36 cellular contexts compared by ENCODE assay signal in the genomic region with DNA sequence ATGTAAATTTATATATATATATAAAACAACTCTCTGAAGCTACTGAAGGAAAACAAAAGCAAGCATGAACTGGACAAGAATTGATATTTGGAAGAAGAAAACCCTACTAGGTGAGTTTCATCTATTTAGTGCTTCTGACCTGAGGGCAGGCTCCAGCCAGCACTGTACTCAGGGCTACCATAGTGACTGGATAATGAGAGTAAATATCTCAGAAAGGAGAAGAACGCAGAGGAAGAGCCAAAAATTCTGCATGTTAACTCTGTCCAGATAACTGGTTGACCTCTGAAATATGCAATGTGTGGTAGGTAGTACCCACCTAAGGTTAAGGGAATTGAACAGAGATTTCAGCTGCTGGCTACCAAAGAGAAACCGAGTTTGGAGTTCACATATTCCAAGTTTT. TPM values are rescaled to one million over a fixed set of nuclear protein-coding genes. Genes with fewer than 3 reads are reported as not detected.
A peak's percentile ranks its signal among the peaks of the same experiment; 100 is the strongest.
DNase-seq lines count a peak whose midpoint lies in the region; ATAC-seq, FAIRE-seq and TF ChIP-seq lines count a peak whose summit lies in the region.
"Had no signal": no experiment of that assay in that cellular context is flagged by ENCODE, and none has a peak within 500 bp of the region (broad histone marks: within the 10 kb centered on the region; RNA-seq: fewer than 3 reads in every experiment).

No MANE protein-coding gene starts in this region.

- no peaks in the 10 kb centered on the region for H3K79me1 ChIP-seq in IMR-90 (ENCODE audit: low read depth in 1 of 2, low read length in 2 of 2)

- H3K4me1 ChIP-seq in right lobe of liver (peaks cover 0 to 11% (median 0%) of the 10 kb centered on the region in 4 donors), HepG2 (ENCODE audit: insufficient read depth, low read length) (peaks cover 10% of the 10 kb centered on the region), IMR-90 (ENCODE audit: control insufficient read depth, insufficient read depth, low read length) (peaks cover 2% of the 10 kb centered on the region), OCI-LY7 (ENCODE audit: insufficient read depth, low read length, poor library complexity, severe bottlenecking) (no peaks in the 10 kb centered on the region)
- H3K4me1 ChIP-seq: BE2C had no signal

- no peak overlapping the region for H2BK120ac ChIP-seq in IMR-90 (ENCODE audit: low read depth, low read length)

- H3K18ac ChIP-seq in IMR-90 (ENCODE audit: low read depth, low read length) = no peak overlapping the region

- no peak overlapping the region for H4K8ac ChIP-seq in IMR-90 (ENCODE audit: low read depth in 2 of 2, low read length in 2 of 2)

- H3K79me2 ChIP-seq in HepG2 (ENCODE audit: insufficient read depth, low read length) = no peaks in the 10 kb centered on the region
- H3K79me2 ChIP-seq in OCI-LY7 (ENCODE audit: insufficient read depth, low read depth, low read length) = no peaks in the 10 kb centered on the region

- BruUV-seq in HepG2 (replicated peaks; lab: Mats Ljungman, UMichigan) (no TSS peak), IMR-90 (replicated peaks; lab: Mats Ljungman, UMichigan) (no TSS peak), OCI-LY7 (replicated peaks; lab: Mats Ljungman, UMichigan) (no TSS peak)

- TF ChIP-seq POLR2A in right lobe of liver (IDR thresholded peaks at IDR 0.05) (no peak), HepG2 (IDR thresholded peaks at IDR 0.05; ENCODE audit: insufficient read depth in 1 of 2, low read depth in 2 of 2, low read length in 2 of 2) (no peak), IMR-90 (IDR thresholded peaks at IDR 0.05; ENCODE audit: low read depth, low read length) (no peak)

- TF ChIP-seq EP300 in HepG2 (IDR thresholded peaks at IDR 0.05; ENCODE audit: low read depth in 2 of 2, low read length in 2 of 2) (no peak), HepG2 (CRISPR knock-in tag; IDR thresholded peaks at IDR 0.05; ENCODE audit: borderline replicate concordance) (no peak)

- no peak overlapping the region for H3K23ac ChIP-seq in IMR-90 (ENCODE audit: low read depth, low read length)

- TF ChIP-seq RAD21 in HepG2 (CRISPR knock-in tag; IDR thresholded peaks at IDR 0.05) = no peak
- TF ChIP-seq RAD21 in IMR-90 (IDR thresholded peaks at IDR 0.05; ENCODE audit: low read length) = no peak

- POLR2A ChIA-PET in HepG2 (lab: Yijun Ruan, JAX) = no interaction called here
- POLR2A ChIA-PET in IMR-90 (lab: Charles Lee; ENCODE audit: unreplicated experiment) = no interaction called here
- POLR2A ChIA-PET in OCI-LY7 (lab: Charles Lee) = no interaction called here

- H2AFZ ChIP-seq in HepG2 (ENCODE audit: low read length) (no peak overlapping the region), IMR-90 (replicated peaks; ENCODE audit: low read length, poor library complexity) (no peak overlapping the region), OCI-LY7 (ENCODE audit: low read length) (0 out of 2 replicates have a peak overlapping the region, but pooled peaks have one; percentile 20)

- no peak overlapping the region for H3K56ac ChIP-seq in IMR-90 (ENCODE audit: extremely low read depth, insufficient read depth, low read length)

- H2BK5ac ChIP-seq in IMR-90 (ENCODE audit: low read depth, low read length, poor library complexity, severe bottlenecking) = no peak overlapping the region

- H3K9me2 ChIP-seq in OCI-LY7 (ENCODE audit: insufficient read depth, low read length) = no peaks in the 10 kb centered on the region

- H3K14ac ChIP-seq in IMR-90 (replicated peaks; ENCODE audit: low read depth, low read length) = no peak overlapping the region

- TF ChIP-seq CTCF in right lobe of liver (IDR thresholded peaks at IDR 0.05) (no peak), HepG2 (CRISPR knock-in tag; IDR thresholded peaks at IDR 0.05) (no peak), IMR-90 (conservative IDR thresholded peaks at IDR 0.05; ENCODE audit: low read depth, low read length) (no peak), OCI-LY7 (conservative IDR thresholded peaks at IDR 0.05; ENCODE audit: low read length) (no peak)

- no peak overlapping the region for H4K5ac ChIP-seq in IMR-90 (ENCODE audit: low read depth, low read length)

- H3K9ac ChIP-seq in HepG2 (ENCODE audit: insufficient read depth, low read depth, low read length) = no peak overlapping the region
- H3K9ac ChIP-seq in IMR-90 (ENCODE audit: low read depth, low read length) = no peak overlapping the region
- H3K9ac ChIP-seq: BLaER1; BLaER1 treated with 17β-estradiol and CSF1 and Interleukin-3, amounts not matched to agents 10 nM and 100 nM had no signal

- H3K4me2 ChIP-seq in HepG2 (ENCODE audit: low read depth, low read length) (no peak overlapping the region), IMR-90 (ENCODE audit: low read depth, low read length) (no peak overlapping the region), OCI-LY7 (ENCODE audit: low read length) (no peak overlapping the region)
- H3K4me2 ChIP-seq: A549; BLaER1; BLaER1 treated with 17β-estradiol and CSF1 and Interleukin-3, amounts not matched to agents 10 nM and 100 nM had no signal

- CTCF ChIA-PET in HepG2 (lab: Yijun Ruan, JAX; ENCODE audit: low intra/inter-chr PET ratio, low total read pairs) = no interaction called here
- CTCF ChIA-PET in IMR-90 (lab: Yijun Ruan, JAX) = interaction anchor here (1.7 kb wide), 1 partner anchor 8 kb away, joined by 3 read pairs; no protein-coding TSS in a partner anchor
- CTCF ChIA-PET in OCI-LY7 (lab: Charles Lee; ENCODE audit: unreplicated experiment) = no interaction called here

- in situ Hi-C loops in HepG2 (cut with HindIII; ENCODE audit: extremely low pct_ligation_motif_present, low pct_unique_long_range_greater_than_20kb) (no loop called here), IMR-90 (cut with MboI; ENCODE audit: low sequenced_read_pairs) (no loop called here)

- H3K4me3 ChIP-seq in right lobe of liver (no peak overlapping the region), HepG2 (replicated peaks in 1 of 3; ENCODE audit: insufficient read depth in 1 of 3, low read depth in 2 of 3, low read length in 3 of 3) (no peak overlapping the region), IMR-90 (ENCODE audit: insufficient read depth, low read depth, low read length) (no peak overlapping the region), OCI-LY7 (ENCODE audit: low read depth, low read length, poor library complexity, severe bottlenecking) (no peak overlapping the region)
- H3K4me3 ChIP-seq: A549, BLaER1 had no signal

- H3K27me3 ChIP-seq in right lobe of liver = no peaks in the 10 kb centered on the region
- no peaks in the 10 kb centered on the region for H3K27me3 ChIP-seq in HepG2 (ENCODE audit: control insufficient read depth in 1 of 2, insufficient read depth in 2 of 2, low read length in 2 of 2)
- no peaks in the 10 kb centered on the region for H3K27me3 ChIP-seq in IMR-90 (ENCODE audit: control insufficient read depth, insufficient read depth, low read length)
- H3K27me3 ChIP-seq: BE2C; BLaER1; BLaER1 treated with 17β-estradiol and CSF1 and Interleukin-3, amounts not matched to agents 10 nM and 100 nM had no signal

- H3K4ac ChIP-seq in IMR-90 (ENCODE audit: low read depth, low read length) = no peak overlapping the region

- dilution Hi-C loops in IMR-90 (cut with HindIII; ENCODE audit: low sequenced_read_pairs, unreplicated experiment) = no loop called here

- 0 out of 3 replicates have a peak overlapping the region, but pooled peaks have one; percentile 3 for H2BK15ac ChIP-seq in IMR-90 (ENCODE audit: low read depth, low read length)

- no peaks in the 10 kb centered on the region for H3K9me3 ChIP-seq in right lobe of liver
- peaks cover 12% of the 10 kb centered on the region for H3K9me3 ChIP-seq in HepG2 (ENCODE audit: low read length)
- H3K9me3 ChIP-seq in IMR-90 (ENCODE audit: control insufficient read depth, insufficient read depth, low read length) = peaks cover 2% of the 10 kb centered on the region
- no peaks in the 10 kb centered on the region for H3K9me3 ChIP-seq in OCI-LY7 (ENCODE audit: low read length)
- H3K9me3 ChIP-seq: BE2C, Caco-2 had no signal

- no peak overlapping the region for H2AK9ac ChIP-seq in IMR-90 (replicated peaks; ENCODE audit: low read depth, low read length, poor library complexity)

- H2BK20ac ChIP-seq in IMR-90 (ENCODE audit: low read depth, low read length) = no peak overlapping the region

- H3K36me3 ChIP-seq in right lobe of liver = no peaks in the 10 kb centered on the region
- no peaks in the 10 kb centered on the region for H3K36me3 ChIP-seq in HepG2 (replicated peaks in 1 of 2; ENCODE audit: control insufficient read depth in 1 of 2, insufficient read depth in 2 of 2, low read length in 2 of 2)
- H3K36me3 ChIP-seq in IMR-90 (ENCODE audit: control insufficient read depth, insufficient read depth, low read length) = no peaks in the 10 kb centered on the region
- no peaks in the 10 kb centered on the region for H3K36me3 ChIP-seq in OCI-LY7 (ENCODE audit: insufficient read depth, low read length)
- H3K36me3 ChIP-seq: BE2C had no signal

- ATAC-seq in right lobe of liver = peak; percentile 40 to 83 (median 76)
- no peak for ATAC-seq in HepG2
- no peak for ATAC-seq in IMR-90 (ENCODE audit: low read depth)
- ATAC-seq in left lobe of liver = peak; percentile 81
- no peak for ATAC-seq in HG02759 (IDR thresholded peaks at IDR 0.05; ENCODE audit: unreplicated experiment)
- ATAC-seq: A549; CD8-positive, alpha-beta T cell had no signal

- H3K9me1 ChIP-seq in IMR-90 (ENCODE audit: insufficient read depth, low read length) = peaks cover under 1% of the 10 kb centered on the region

- intact Hi-C loops in right lobe of liver (cut with DNase I) (no loop called here), HepG2 (cut with micrococcal nuclease; ENCODE audit: unreplicated experiment) (no loop called here), IMR-90 (cut with micrococcal nuclease) (no loop called here), OCI-LY7 (cut with micrococcal nuclease; ENCODE audit: unreplicated experiment) (no loop called here)

- H4K20me1 ChIP-seq in HepG2 (ENCODE audit: insufficient read depth, low read length) = no peaks in the 10 kb centered on the region
- H4K20me1 ChIP-seq in IMR-90 (ENCODE audit: insufficient read depth, low read length) = no peaks in the 10 kb centered on the region
- no peaks in the 10 kb centered on the region for H4K20me1 ChIP-seq in OCI-LY7 (ENCODE audit: insufficient read depth, low read length)
- H4K20me1 ChIP-seq: BLaER1; BLaER1 treated with 17β-estradiol and CSF1 and Interleukin-3, amounts not matched to agents 10 nM and 100 nM had no signal

- DNase-seq in right lobe of liver (no peak), HepG2 (ENCODE audit: low spot score) (no peak), IMR-90 (no peak), OCI-LY7 (ENCODE audit: low spot score) (no peak), left lobe of liver (ENCODE audit: low spot score) (no peak), midbrain (lab: John Stamatoyannopoulos, UW) (no peak), NCI-H146 (lab: John Stamatoyannopoulos, UW) (no peak)
- DNase-seq: 8988T; ACHN; AML-193; BE2C; C1 segment of cervical spinal cord; Caco-2; Calu3; CD4-positive, alpha-beta memory T cell; CD4-positive, alpha-beta T cell; CD4-positive, CD25-positive, alpha-beta regulatory T cell; CD8-positive, alpha-beta memory T cell; CD8-positive, alpha-beta T cell; COR-L47; DMS 273 treated with DMSO at 0.1 percent for 48 hours; DMS153; DMS53; DMS79; DMS79 treated with DMSO at 0.1 percent for 48 hours; DND-41; EL had no signal

- no peak overlapping the region; the same call in 1 of the 2 replicates for H4K91ac ChIP-seq in IMR-90 (ENCODE audit: insufficient read depth, low read depth, low read length)

- H2AK5ac ChIP-seq in IMR-90 (ENCODE audit: low read depth, low read length) = no peak overlapping the region

- H3K27ac ChIP-seq in right lobe of liver (no peak overlapping the region), HepG2 (ENCODE audit: extremely low read length, insufficient read depth, low read length) (no peak overlapping the region), IMR-90 (ENCODE audit: insufficient read depth, low read length) (no peak overlapping the region), OCI-LY7 (ENCODE audit: low read depth, low read length, poor library complexity, severe bottlenecking) (no peak overlapping the region)
- H3K27ac ChIP-seq: 22Rv1, A549, BLaER1, C4-2B had no signal

- 8% methylated on average over 2 of the region's 2 CpGs for WGBS in right lobe of liver (ENCODE audit: insufficient coverage, low coverage, low lambda C conversion rate, missing lambda C conversion rate)
- WGBS in HepG2 (ENCODE audit: low lambda C conversion rate) = 67% methylated on average over 2 of the region's 2 CpGs
- no CpG with 5 or more reads among the region's 2 CpGs for WGBS in IMR-90 (ENCODE audit: extremely low coverage in 2 of 2, insufficient read length in 1 of 2), 2 experiments

- FAIRE-seq in HepG2 (lab: Jason Lieb, UNC) = no peak
- FAIRE-seq: A204.1, A549, D721Med had no signal

RNA-seq across cellular contexts. Expression of a gene that starts 41.4 kb away (rescaled TPM):
- total RNA-seq in right lobe of liver (10 to 100 TPM in 5 of 6 experiments, 1 to 10 TPM in 1; 3.4 to 82.9 (median 54.3) TPM), HepG2 (2016; rRNA removed; fragmentation: Illumina TruSeq; extraction: Trizol) (29.6 and 34.7 TPM in 2 replicates), IMR-90 (2012; rRNA removed) (148 and 211 TPM in 2 replicates), OCI-LY7 (2022) (0.36 TPM in 1 of 2 replicates, not detected in the other), left lobe of liver (6.7 TPM)
- 7.2 and 7.8 TPM in 2 replicates for total RNA-seq in HepG2 (2016; cell fraction: cytosol; rRNA removed; fragmentation: Illumina TruSeq; extraction: Trizol; ENCODE audit: low read depth)
- 27.0 and 36.5 TPM in 2 replicates for total RNA-seq in HepG2 (2016; cell fraction: insoluble cytoplasmic fraction; rRNA removed; fragmentation: Illumina TruSeq; extraction: Trizol)
- total RNA-seq in HepG2 (2016; cell fraction: membrane; rRNA removed; fragmentation: Illumina TruSeq; extraction: Trizol) = 29.3 and 34.9 TPM in 2 replicates
- 91.2 and 104 TPM in 2 replicates for total RNA-seq in HepG2 (2016; cell fraction: nucleus; rRNA removed; fragmentation: Illumina TruSeq; extraction: Trizol)
- polyA plus RNA-seq in HepG2 (2011; rRNA removed) (316 and 375 TPM in 2 replicates), IMR-90 (2012; rRNA removed) (1,205 and 1,345 TPM in 2 replicates)
- 191 and 283 TPM in 2 replicates for polyA plus RNA-seq in HepG2 (2011; cell fraction: cytosol; rRNA removed)
- polyA plus RNA-seq in HepG2 (2011; cell fraction: nucleus; rRNA removed) = 458 and 601 TPM in 2 replicates
- 765 and 789 TPM in 2 replicates for polyA plus RNA-seq in HepG2 (2012)
- polyA plus RNA-seq in HepG2 (2016; cell fraction: cytosol; fragmentation: Illumina TruSeq; extraction: Trizol; ENCODE audit: low read depth) = 7.8 and 8.0 TPM in 2 replicates
- polyA plus RNA-seq in HepG2 (2016; cell fraction: insoluble cytoplasmic fraction; fragmentation: Illumina TruSeq; extraction: Trizol; ENCODE audit: low read depth) = 36.0 and 46.4 TPM in 2 replicates
- 18.5 and 20.3 TPM in 2 replicates for polyA plus RNA-seq in HepG2 (2016; cell fraction: membrane; fragmentation: Illumina TruSeq; extraction: Trizol; ENCODE audit: low read depth)
- polyA plus RNA-seq in HepG2 (2016; cell fraction: nucleus; fragmentation: Illumina TruSeq; extraction: Trizol; ENCODE audit: insufficient read depth, low read depth) = 252 and 258 TPM in 2 replicates
- 0.21 and 276 TPM in 2 replicates for polyA minus RNA-seq in HepG2 (2011; rRNA and poly(A)+ RNA removed; ENCODE audit: low replicate concordance)
- 404 and 475 TPM in 2 replicates for polyA minus RNA-seq in HepG2 (2011; cell fraction: cytosol; rRNA and poly(A)+ RNA removed)
- 171 and 228 TPM in 2 replicates for polyA minus RNA-seq in HepG2 (2011; cell fraction: nucleus; rRNA and poly(A)+ RNA removed)
- polyA plus RNA-seq in IMR-90 (2012; cell fraction: cytosol; rRNA removed) = 703 and 2,182 TPM in 2 replicates
- 1,717 and 1,819 TPM in 2 replicates for polyA plus RNA-seq in IMR-90 (2012; cell fraction: nucleus; rRNA removed; ENCODE audit: low replicate concordance)
- total RNA-seq in OCI-LY7 (2014; rRNA removed; shearing (Covaris generic)) = not detected in 2 replicates
- total RNA-seq: CD4-positive, alpha-beta memory T cell; CD4-positive, CD25-positive, alpha-beta regulatory T cell; CD8-positive, alpha-beta memory T cell had no signal
- polyA plus RNA-seq: CD14-positive monocyte; CD4-positive, alpha-beta memory T cell; CD4-positive, CD25-positive, alpha-beta regulatory T cell; CD8-positive, alpha-beta memory T cell had no signal

Comparison
In these comparisons a context has a peak if more than half of its experiments do, and no peak if none do; other contexts are left out.
1. ATAC-seq: peak in right lobe of liver (4 of 4) and left lobe of liver (single experiment); none in HepG2 (single experiment), IMR-90 (single experiment) and HG02759 (single experiment).